ENCODE assay signal across 24 cellular contexts in the genomic region with DNA sequence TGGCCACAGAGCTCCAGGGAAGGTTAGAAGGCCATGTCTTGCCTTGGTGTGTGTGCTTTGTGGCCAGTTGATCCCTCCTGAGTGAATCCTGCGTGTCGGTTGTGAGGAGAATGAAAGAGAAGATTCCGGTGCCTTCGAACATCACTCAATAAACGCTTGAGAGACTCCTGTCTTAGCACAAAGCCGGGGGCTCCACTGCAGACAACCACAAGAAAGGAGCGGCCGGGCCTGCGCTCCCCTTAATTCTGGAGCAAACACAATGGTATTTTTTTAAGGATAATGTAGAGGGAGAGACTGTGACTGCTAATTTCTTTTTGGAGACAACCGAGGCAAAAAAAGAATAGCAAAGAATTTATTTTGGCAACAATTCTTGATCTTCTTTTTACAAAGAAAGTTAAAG.
"Had no signal": no experiment of that assay in that cellular context is flagged by ENCODE, and none has a peak within 500 bp of the region (broad histone marks: within the 10 kb centered on the region; RNA-seq: fewer than 3 reads in every experiment).

No MANE protein-coding gene starts in this region.

- DNase-seq: dermis blood vessel endothelial cell; dorsolateral prefrontal cortex; effector CD4-positive, alpha-beta T cell; effector memory CD4-positive, alpha-beta T cell; erythroblast; esophagus squamous epithelium; foreskin fibroblast; heart left ventricle; hypothalamus; immature natural killer cell; left cardiac atrium; left lung; left ventricle myocardium superior; lower lobe of right lung; mesenchymal stem cell; mucosa of descending colon; naive B cell; naive thymus-derived CD8-positive, alpha-beta T cell had no signal

- H3K9me3 Mint-ChIP-seq: immature natural killer cell; mesothelial cell of epicardium; naive B cell; naive thymus-derived CD8-positive, alpha-beta T cell had no signal

- H3K9me3 ChIP-seq: esophagus squamous epithelium, gastroesophageal sphincter, heart left ventricle, left lung, lower lobe of right lung, mucosa of descending colon had no signal

- H3K4me1 Mint-ChIP-seq: immature natural killer cell, mesothelial cell of epicardium had no signal

- ATAC-seq: esophagus mucosa; gastroesophageal sphincter; heart left ventricle; left cardiac atrium; left lung; left ventricle myocardium superior; lower lobe of right lung; mucosa of descending colon; naive thymus-derived CD8-positive, alpha-beta T cell had no signal

- H3K4me3 Mint-ChIP-seq: immature natural killer cell, mesothelial cell of epicardium, naive B cell had no signal

- H3K27ac Mint-ChIP-seq: immature natural killer cell, mesothelial cell of epicardium, naive B cell had no signal

- H3K4me3 ChIP-seq: coronary artery, dorsolateral prefrontal cortex, esophagus squamous epithelium, gastroesophageal sphincter, heart left ventricle, hepatocyte, left lung, lower lobe of right lung, mucosa of descending colon had no signal

- H3K4me1 ChIP-seq: esophagus squamous epithelium, gastroesophageal sphincter, heart left ventricle, left lung, lower lobe of right lung had no signal

- H3K36me3 ChIP-seq: esophagus squamous epithelium, gastroesophageal sphincter, heart left ventricle, left lung, lower lobe of right lung had no signal

- H3K27me3 Mint-ChIP-seq: naive B cell; naive thymus-derived CD8-positive, alpha-beta T cell had no signal

- H3K27me3 ChIP-seq: hepatocyte had no signal

- H2AFZ ChIP-seq: hepatocyte had no signal

- H3K4me2 ChIP-seq: hepatocyte had no signal

- H3K36me3 Mint-ChIP-seq: immature natural killer cell; mesothelial cell of epicardium; naive B cell; naive thymus-derived CD8-positive, alpha-beta T cell had no signal

- H3K27ac ChIP-seq: coronary artery, dorsolateral prefrontal cortex, epithelial cell of prostate, esophagus squamous epithelium, gastroesophageal sphincter, heart left ventricle, hepatocyte, left lung, lower lobe of right lung had no signal

- H3K79me2 ChIP-seq: hepatocyte had no signal
